ENCODE assay signal across 1 cellular context in genomic region chr6:144179817-144180216, GRCh38.
TF ChIP-seq lines count a peak whose summit lies in the region.

No MANE protein-coding gene starts in this region.

TF ChIP-seq in GM12878, 131 proteins besides CTCF, POLR2A, EP300 and RAD21:
- TF ChIP-seq ZNF217 (IDR thresholded peaks at IDR 0.05) (no peak), BHLHE40 (IDR thresholded peaks at IDR 0.05; ENCODE audit: borderline replicate concordance in 1 of 2, low read depth in 2 of 2, low read length in 1 of 2) (no peak), CUX1 (IDR thresholded peaks at IDR 0.05; ENCODE audit: insufficient replicate concordance, low read depth, low read length) (no peak), CBFB (IDR thresholded peaks at IDR 0.05; ENCODE audit: low read depth) (no peak), IRF3 (IDR thresholded peaks at IDR 0.05) (no peak), ZBTB11 (CRISPR knock-in tag; IDR thresholded peaks at IDR 0.05) (no peak), MYC (IDR thresholded peaks at IDR 0.05; ENCODE audit: insufficient read depth, insufficient read length, insufficient replicate concordance, low read length, severe bottlenecking) (no peak), POLR2AphosphoS5 (IDR thresholded peaks at IDR 0.05; ENCODE audit: low read length) (no peak), SREBF1 (IDR thresholded peaks at IDR 0.05; ENCODE audit: low read length) (no peak), USF1 (IDR thresholded peaks at IDR 0.05; ENCODE audit: borderline replicate concordance, extremely low read length, insufficient read depth, low read depth, low read length) (no peak), RBBP5 (conservative IDR thresholded peaks at IDR 0.05) (no peak), CHD4 (IDR thresholded peaks at IDR 0.05) (no peak), NR2C1 (IDR thresholded peaks at IDR 0.05) (no peak), MTA2 (IDR thresholded peaks at IDR 0.05; ENCODE audit: low read depth) (no peak), SP1 (IDR thresholded peaks at IDR 0.05; ENCODE audit: low read depth, low read length) (no peak), EED (IDR thresholded peaks at IDR 0.05; ENCODE audit: low read depth) (no peak)
